17 cellular contexts compared by ENCODE assay signal in genomic region chr4:64001229-64001898, GRCh38.
DNase-seq lines count a peak whose midpoint lies in the region; ATAC-seq and TF ChIP-seq lines count a peak whose summit lies in the region.
"Had no signal": no experiment of that assay in that cellular context is flagged by ENCODE, and none has a peak within 500 bp of the region (broad histone marks: within the 10 kb centered on the region; RNA-seq: fewer than 3 reads in every experiment).

No MANE protein-coding gene starts in this region.

- H3K36me3 ChIP-seq in mammary epithelial cell (ENCODE audit: insufficient read depth, low read length) (no peaks in the 10 kb centered on the region), hepatocyte (replicated peaks; ENCODE audit: insufficient read depth, low read depth) (no peaks in the 10 kb centered on the region), left lung (no peaks in the 10 kb centered on the region)
- H3K36me3 ChIP-seq: neutrophil had no signal

- H3K4me1 ChIP-seq in mammary epithelial cell (ENCODE audit: insufficient read depth, low read length) (no peaks in the 10 kb centered on the region), hepatocyte (ENCODE audit: insufficient read depth) (no peaks in the 10 kb centered on the region), left lung (no peaks in the 10 kb centered on the region)

- dilution Hi-C loops in mammary epithelial cell (cut with HindIII; ENCODE audit: low sequenced_read_pairs): no loop called here

- H3K27me3 ChIP-seq in mammary epithelial cell (ENCODE audit: insufficient read depth, low read length): no peaks in the 10 kb centered on the region
- H3K27me3 ChIP-seq in hepatocyte: no peaks in the 10 kb centered on the region
- H3K27me3 ChIP-seq in left lung: no peaks in the 10 kb centered on the region
- H3K27me3 ChIP-seq: neutrophil had no signal

- BruUV-seq in MCF 10A (replicated peaks; lab: Mats Ljungman, UMichigan) (no TSS peak), mammary epithelial cell (replicated peaks; lab: Mats Ljungman, UMichigan) (no TSS peak)

- CTCF ChIA-PET in MCF 10A (lab: Yijun Ruan, JAX): interaction anchor here (0.6 kb wide), 1 partner anchor 9 kb away, joined by 3 read pairs; no protein-coding TSS in a partner anchor
- CTCF ChIA-PET in mammary epithelial cell (lab: Charles Lee; ENCODE audit: low non-redundant PET): no interaction called here

- POLR2A ChIA-PET in MCF 10A (lab: Yijun Ruan, JAX): no interaction called here

- WGBS in mammary epithelial cell (ENCODE audit: low coverage, missing lambda C conversion rate): 56% methylated on average over 4 of the region's 5 CpGs
- 89% methylated on average over 5 of the region's 5 CpGs for WGBS in hepatocyte (ENCODE audit: low lambda C conversion rate, missing lambda C conversion rate)

- intact Hi-C loops in MCF 10A (cut with micrococcal nuclease) (no loop called here), mammary epithelial cell (cut with micrococcal nuclease) (no loop called here), left lung (cut with DNase I) (no loop called here)

- peaks cover 17% of the 10 kb centered on the region for H3K9me3 Mint-ChIP-seq in MCF 10A (ENCODE audit: unreplicated experiment)

- no peak for DNase-seq in MCF 10A (ENCODE audit: unreplicated experiment)
- no peak for DNase-seq in mammary epithelial cell
- no peak for DNase-seq in hepatocyte (ENCODE audit: low spot score)
- DNase-seq in glomerular visceral epithelial cell (ENCODE audit: extremely low spot score): no peak
- no peak for DNase-seq in left lung
- DNase-seq in D341Med (ENCODE audit: low spot score): no peak
- DNase-seq: 8988T; activated T-cell treated with anti-CD3 and anti-CD28 coated beads, Interleukin-2, amount 50 U/mL, for 24 hours; GOT3; Kasumi-1; NCI-H774; stimulated activated naive CD4-positive, alpha-beta T cell treated with Interleukin-2 at 50 U/mL for 16 hours had no signal

- no peaks in the 10 kb centered on the region for H3K36me3 Mint-ChIP-seq in MCF 10A (ENCODE audit: insufficient read depth, unreplicated experiment)
- H3K36me3 Mint-ChIP-seq: CD14-positive monocyte had no signal

- no peaks in the 10 kb centered on the region for H4K20me1 ChIP-seq in mammary epithelial cell (ENCODE audit: insufficient read depth, low read length)
- H4K20me1 ChIP-seq in hepatocyte (ENCODE audit: insufficient read depth, poor library complexity, severe bottlenecking): no peaks in the 10 kb centered on the region

- peaks cover 5% of the 10 kb centered on the region for H3K4me1 Mint-ChIP-seq in MCF 10A (ENCODE audit: insufficient read depth, unreplicated experiment)
- H3K4me1 Mint-ChIP-seq: CD14-positive monocyte had no signal

- no peak overlapping the region for H3K9ac ChIP-seq in mammary epithelial cell (ENCODE audit: insufficient read depth, low read length)

- H3K79me2 ChIP-seq in mammary epithelial cell (ENCODE audit: insufficient read depth, low read length) (no peaks in the 10 kb centered on the region), hepatocyte (no peaks in the 10 kb centered on the region)

- no peak overlapping the region for H3K4me2 ChIP-seq in mammary epithelial cell (ENCODE audit: insufficient read depth, low read depth, low read length)
- H3K4me2 ChIP-seq in hepatocyte: no peak overlapping the region

- no peaks in the 10 kb centered on the region for H3K9me2 ChIP-seq in hepatocyte (replicated peaks; ENCODE audit: insufficient read depth)

- H3K9me3 ChIP-seq in mammary epithelial cell (replicated peaks; ENCODE audit: insufficient read depth, low read length) (peaks cover 10% of the 10 kb centered on the region), hepatocyte (ENCODE audit: low read depth) (no peaks in the 10 kb centered on the region), left lung (peaks cover 0 to 2% of the 10 kb centered on the region in 2 donors)
- H3K9me3 ChIP-seq: neutrophil had no signal

- H3K27ac Mint-ChIP-seq in MCF 10A (ENCODE audit: low read depth, unreplicated experiment): peak overlapping the region; percentile 13
- H3K27ac Mint-ChIP-seq: activated T-cell treated with anti-CD3 and anti-CD28 coated beads, Interleukin-2, amount 50 U/mL, for 24 hours; CD14-positive monocyte; T-helper 1 cell treated with Interleukin-12 subunit alpha and Interleukin-12 subunit beta and Interleukin-4 antibody, amounts not matched to agents 30 μg/mL and 1 μg/mL, for 36 hours had no signal

- ATAC-seq in HG02610 (IDR thresholded peaks at IDR 0.05; ENCODE audit: unreplicated experiment): peak; percentile 100
- ATAC-seq in HG03354 (IDR thresholded peaks at IDR 0.05; ENCODE audit: poor library complexity, severe bottlenecking, unreplicated experiment): peak; percentile 66
- ATAC-seq in left lung: no peak

- H3K27ac ChIP-seq in mammary epithelial cell (ENCODE audit: insufficient read depth, low read depth, low read length) (no peak overlapping the region), hepatocyte (no peak overlapping the region), left lung (no peak overlapping the region)
- H3K27ac ChIP-seq: neutrophil had no signal

- H3K4me3 Mint-ChIP-seq in MCF 10A (ENCODE audit: unreplicated experiment): no peak overlapping the region
- H3K4me3 Mint-ChIP-seq: activated T-cell treated with anti-CD3 and anti-CD28 coated beads, Interleukin-2, amount 50 U/mL, for 24 hours; CD14-positive monocyte; T-helper 1 cell treated with Interleukin-12 subunit alpha and Interleukin-12 subunit beta and Interleukin-4 antibody, amounts not matched to agents 30 μg/mL and 1 μg/mL, for 36 hours had no signal

- H3K4me3 ChIP-seq in mammary epithelial cell (replicated peaks in 1 of 3; ENCODE audit: insufficient read depth in 1 of 3, low read depth in 2 of 3, low read length in 3 of 3): no peak overlapping the region
- H3K4me3 ChIP-seq in hepatocyte: no peak overlapping the region
- H3K4me3 ChIP-seq in left lung: no peak overlapping the region

- H2AFZ ChIP-seq in mammary epithelial cell (ENCODE audit: low read depth, low read length) (no peak overlapping the region), hepatocyte (no peak overlapping the region)

- H3K27me3 Mint-ChIP-seq in MCF 10A (ENCODE audit: insufficient read depth, unreplicated experiment): no peaks in the 10 kb centered on the region
- H3K27me3 Mint-ChIP-seq: activated T-cell treated with anti-CD3 and anti-CD28 coated beads, Interleukin-2, amount 50 U/mL, for 24 hours had no signal

- in situ Hi-C loops in mammary epithelial cell (cut with MboI; ENCODE audit: low sequenced_read_pairs in 2 of 2): no loop called here

- TF ChIP-seq CTCF in MCF 10A (IDR thresholded peaks at IDR 0.05; ENCODE audit: unreplicated experiment) (no peak), mammary epithelial cell (conservative IDR thresholded peaks at IDR 0.05 in 1 of 2, IDR thresholded peaks at IDR 0.05 in 1 of 2; ENCODE audit: extremely low read depth in 1 of 2, insufficient read depth in 1 of 2, low read depth in 1 of 2, low read length in 2 of 2) (no peak), hepatocyte (IDR thresholded peaks at IDR 0.05; ENCODE audit: poor library complexity) (no peak), left lung (IDR thresholded peaks at IDR 0.05) (no peak)
